In genomic region chr7:90680496-90680895, GRCh38 we compare ENCODE assay signal across 1 cellular context.
TF ChIP-seq lines count a peak whose summit lies in the region.

No MANE protein-coding gene starts in this region.

TF ChIP-seq in GM23338, 12 proteins besides CTCF, POLR2A, EP300 and RAD21 (continued from another document):
- TF ChIP-seq ZNF462 (CRISPR knock-in tag; IDR thresholded peaks at IDR 0.05): no peak
- TF ChIP-seq EZH2phosphoT487 (IDR thresholded peaks at IDR 0.05; ENCODE audit: unreplicated experiment): no peak
- no peak for TF ChIP-seq POLR2AphosphoS5 (IDR thresholded peaks at IDR 0.05; ENCODE audit: low read depth)
- TF ChIP-seq ETS1 (IDR thresholded peaks at IDR 0.05): no peak
- TF ChIP-seq NANOG (IDR thresholded peaks at IDR 0.05; ENCODE audit: borderline replicate concordance): no peak
- no peak for TF ChIP-seq ZNF114 (CRISPR knock-in tag; IDR thresholded peaks at IDR 0.05)
- no peak for TF ChIP-seq REST (IDR thresholded peaks at IDR 0.05; ENCODE audit: unreplicated experiment)
- TF ChIP-seq STAT1 (IDR thresholded peaks at IDR 0.05; ENCODE audit: unreplicated experiment): no peak
- no peak for TF ChIP-seq JUNB (IDR thresholded peaks at IDR 0.05; ENCODE audit: unreplicated experiment)
